In the genomic region with DNA sequence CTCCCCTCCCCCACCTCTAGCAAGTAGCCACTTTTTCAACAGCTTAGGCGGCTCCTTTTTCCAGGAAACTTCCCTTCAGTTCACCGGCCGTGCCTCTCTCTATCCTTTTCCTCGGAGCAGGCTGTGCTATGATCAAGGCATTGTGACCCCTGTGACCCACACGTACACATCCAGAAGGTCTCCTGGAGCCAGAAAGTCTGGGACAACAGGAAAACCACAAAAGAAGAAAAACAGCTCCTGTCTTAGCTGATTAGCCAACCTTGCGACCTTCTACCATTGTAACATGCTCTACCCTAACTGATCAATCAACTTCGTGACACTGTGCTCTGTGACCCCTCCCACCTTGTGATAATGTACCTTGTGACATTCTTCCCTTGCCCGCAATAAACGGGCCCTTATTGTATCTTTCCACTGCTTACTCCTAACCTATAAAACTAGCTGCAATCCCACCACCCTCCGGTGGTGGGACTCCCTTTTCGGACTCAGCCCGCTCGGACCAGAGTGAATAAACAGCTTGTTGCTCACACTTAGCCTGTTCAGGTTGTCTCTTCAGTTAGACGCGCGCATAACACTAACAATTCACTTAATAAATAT, we compare ENCODE assay signal across 1 cellular context.
TF ChIP-seq lines count a peak whose summit lies in the region.

No MANE protein-coding gene starts in this region.

TF ChIP-seq in HepG2, 621 proteins besides CTCF, POLR2A, EP300 and RAD21 (continued from another document and continues in another):
- TF ChIP-seq, protein P1, sequence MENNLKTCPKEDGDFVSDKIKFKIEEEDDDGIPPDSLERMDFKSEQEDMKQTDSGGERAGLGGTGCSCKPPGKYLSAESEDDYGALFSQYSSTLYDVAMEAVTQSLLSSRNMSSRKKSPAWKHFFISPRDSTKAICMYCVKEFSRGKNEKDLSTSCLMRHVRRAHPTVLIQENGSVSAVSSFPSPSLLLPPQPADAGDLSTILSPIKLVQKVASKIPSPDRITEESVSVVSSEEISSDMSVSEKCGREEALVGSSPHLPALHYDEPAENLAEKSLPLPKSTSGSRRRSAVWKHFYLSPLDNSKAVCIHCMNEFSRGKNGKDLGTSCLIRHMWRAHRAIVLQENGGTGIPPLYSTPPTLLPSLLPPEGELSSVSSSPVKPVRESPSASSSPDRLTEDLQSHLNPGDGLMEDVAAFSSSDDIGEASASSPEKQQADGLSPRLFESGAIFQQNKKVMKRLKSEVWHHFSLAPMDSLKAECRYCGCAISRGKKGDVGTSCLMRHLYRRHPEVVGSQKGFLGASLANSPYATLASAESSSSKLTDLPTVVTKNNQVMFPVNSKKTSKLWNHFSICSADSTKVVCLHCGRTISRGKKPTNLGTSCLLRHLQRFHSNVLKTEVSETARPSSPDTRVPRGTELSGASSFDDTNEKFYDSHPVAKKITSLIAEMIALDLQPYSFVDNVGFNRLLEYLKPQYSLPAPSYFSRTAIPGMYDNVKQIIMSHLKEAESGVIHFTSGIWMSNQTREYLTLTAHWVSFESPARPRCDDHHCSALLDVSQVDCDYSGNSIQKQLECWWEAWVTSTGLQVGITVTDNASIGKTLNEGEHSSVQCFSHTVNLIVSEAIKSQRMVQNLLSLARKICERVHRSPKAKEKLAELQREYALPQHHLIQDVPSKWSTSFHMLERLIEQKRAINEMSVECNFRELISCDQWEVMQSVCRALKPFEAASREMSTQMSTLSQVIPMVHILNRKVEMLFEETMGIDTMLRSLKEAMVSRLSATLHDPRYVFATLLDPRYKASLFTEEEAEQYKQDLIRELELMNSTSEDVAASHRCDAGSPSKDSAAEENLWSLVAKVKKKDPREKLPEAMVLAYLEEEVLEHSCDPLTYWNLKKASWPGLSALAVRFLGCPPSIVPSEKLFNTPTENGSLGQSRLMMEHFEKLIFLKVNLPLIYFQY (CRISPR knock-in tag; IDR thresholded peaks at IDR 0.05; ENCODE audit: borderline replicate concordance): no peak
- TF ChIP-seq ZNF124 (CRISPR knock-in tag; IDR thresholded peaks at IDR 0.05) (peak; percentile 44; the same call in 1 of the 2 replicates), SALL1 (CRISPR knock-in tag; IDR thresholded peaks at IDR 0.05) (peak; percentile 73), ZSCAN21 (CRISPR knock-in tag; IDR thresholded peaks at IDR 0.05; ENCODE audit: borderline replicate concordance) (no peak), ZNF670 (CRISPR knock-in tag; IDR thresholded peaks at IDR 0.05; ENCODE audit: borderline replicate concordance) (0 out of 2 replicates have a peak, but pooled peaks have one; percentile 59), SRSF1 (optimal IDR thresholded peaks at IDR 0.05; ENCODE audit: low read depth, low read length) (no peak), ZFY (CRISPR knock-in tag; IDR thresholded peaks at IDR 0.05) (peak; percentile 12), FOXA3 (CRISPR knock-in tag; IDR thresholded peaks at IDR 0.05) (peak; percentile 85), ZFP36L2 (CRISPR knock-in tag; IDR thresholded peaks at IDR 0.05) (no peak), STAG1 (CRISPR knock-in tag; IDR thresholded peaks at IDR 0.05) (no peak), TCF12 (IDR thresholded peaks at IDR 0.05) (no peak), TCF12 (CRISPR knock-in tag; IDR thresholded peaks at IDR 0.05) (no peak), JUN (CRISPR knock-in tag; IDR thresholded peaks at IDR 0.05) (no peak), PHF21A (CRISPR knock-in tag; IDR thresholded peaks at IDR 0.05) (peak; percentile 81; the same call in 1 of the 2 replicates), ZNF235 (CRISPR knock-in tag; IDR thresholded peaks at IDR 0.05; ENCODE audit: borderline replicate concordance) (no peak), RFX3 (CRISPR knock-in tag; IDR thresholded peaks at IDR 0.05) (no peak), ZNF329 (CRISPR knock-in tag; IDR thresholded peaks at IDR 0.05; ENCODE audit: low read depth) (no peak), ZNF484 (CRISPR knock-in tag; IDR thresholded peaks at IDR 0.05; ENCODE audit: borderline replicate concordance, low read depth) (no peak), JDP2 (CRISPR knock-in tag; IDR thresholded peaks at IDR 0.05; ENCODE audit: borderline replicate concordance) (no peak), ZBTB8A (CRISPR knock-in tag; IDR thresholded peaks at IDR 0.05; ENCODE audit: borderline replicate concordance, low read depth) (no peak), TMF1 (CRISPR knock-in tag; IDR thresholded peaks at IDR 0.05; ENCODE audit: low read depth) (no peak), NR2F2 (IDR thresholded peaks at IDR 0.05; ENCODE audit: borderline replicate concordance, low read depth) (peak; percentile 85), GATAD2A (CRISPR knock-in tag; IDR thresholded peaks at IDR 0.05) (peak; percentile 79), KDM4B (CRISPR knock-in tag; IDR thresholded peaks at IDR 0.05) (no peak), KDM3A (CRISPR knock-in tag; IDR thresholded peaks at IDR 0.05; ENCODE audit: low read depth) (0 out of 2 replicates have a peak, but pooled peaks have one; percentile 39)
- TF ChIP-seq, protein P2, sequence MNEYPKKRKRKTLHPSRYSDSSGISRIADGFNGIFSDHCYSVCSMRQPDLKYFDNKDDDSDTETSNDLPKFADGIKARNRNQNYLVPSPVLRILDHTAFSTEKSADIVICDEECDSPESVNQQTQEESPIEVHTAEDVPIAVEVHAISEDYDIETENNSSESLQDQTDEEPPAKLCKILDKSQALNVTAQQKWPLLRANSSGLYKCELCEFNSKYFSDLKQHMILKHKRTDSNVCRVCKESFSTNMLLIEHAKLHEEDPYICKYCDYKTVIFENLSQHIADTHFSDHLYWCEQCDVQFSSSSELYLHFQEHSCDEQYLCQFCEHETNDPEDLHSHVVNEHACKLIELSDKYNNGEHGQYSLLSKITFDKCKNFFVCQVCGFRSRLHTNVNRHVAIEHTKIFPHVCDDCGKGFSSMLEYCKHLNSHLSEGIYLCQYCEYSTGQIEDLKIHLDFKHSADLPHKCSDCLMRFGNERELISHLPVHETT (CRISPR knock-in tag; conservative IDR thresholded peaks at IDR 0.05): no peak
- TF ChIP-seq, protein P3, sequence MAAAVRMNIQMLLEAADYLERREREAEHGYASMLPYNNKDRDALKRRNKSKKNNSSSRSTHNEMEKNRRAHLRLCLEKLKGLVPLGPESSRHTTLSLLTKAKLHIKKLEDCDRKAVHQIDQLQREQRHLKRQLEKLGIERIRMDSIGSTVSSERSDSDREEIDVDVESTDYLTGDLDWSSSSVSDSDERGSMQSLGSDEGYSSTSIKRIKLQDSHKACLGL (CRISPR knock-in tag; IDR thresholded peaks at IDR 0.05): no peak
- TF ChIP-seq, protein P4, sequence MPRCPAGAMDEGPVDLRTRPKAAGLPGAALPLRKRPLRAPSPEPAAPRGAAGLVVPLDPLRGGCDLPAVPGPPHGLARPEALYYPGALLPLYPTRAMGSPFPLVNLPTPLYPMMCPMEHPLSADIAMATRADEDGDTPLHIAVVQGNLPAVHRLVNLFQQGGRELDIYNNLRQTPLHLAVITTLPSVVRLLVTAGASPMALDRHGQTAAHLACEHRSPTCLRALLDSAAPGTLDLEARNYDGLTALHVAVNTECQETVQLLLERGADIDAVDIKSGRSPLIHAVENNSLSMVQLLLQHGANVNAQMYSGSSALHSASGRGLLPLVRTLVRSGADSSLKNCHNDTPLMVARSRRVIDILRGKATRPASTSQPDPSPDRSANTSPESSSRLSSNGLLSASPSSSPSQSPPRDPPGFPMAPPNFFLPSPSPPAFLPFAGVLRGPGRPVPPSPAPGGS (CRISPR knock-in tag; IDR thresholded peaks at IDR 0.05): peak; percentile 48; the same call in 1 of the 2 replicates
- TF ChIP-seq, protein P5, sequence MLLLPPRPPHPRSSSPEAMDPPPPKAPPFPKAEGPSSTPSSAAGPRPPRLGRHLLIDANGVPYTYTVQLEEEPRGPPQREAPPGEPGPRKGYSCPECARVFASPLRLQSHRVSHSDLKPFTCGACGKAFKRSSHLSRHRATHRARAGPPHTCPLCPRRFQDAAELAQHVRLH (CRISPR knock-in tag; IDR thresholded peaks at IDR 0.05; ENCODE audit: borderline replicate concordance, low read depth): peak; percentile 64; the same call in 1 of the 2 replicates
- TF ChIP-seq, protein P6, sequence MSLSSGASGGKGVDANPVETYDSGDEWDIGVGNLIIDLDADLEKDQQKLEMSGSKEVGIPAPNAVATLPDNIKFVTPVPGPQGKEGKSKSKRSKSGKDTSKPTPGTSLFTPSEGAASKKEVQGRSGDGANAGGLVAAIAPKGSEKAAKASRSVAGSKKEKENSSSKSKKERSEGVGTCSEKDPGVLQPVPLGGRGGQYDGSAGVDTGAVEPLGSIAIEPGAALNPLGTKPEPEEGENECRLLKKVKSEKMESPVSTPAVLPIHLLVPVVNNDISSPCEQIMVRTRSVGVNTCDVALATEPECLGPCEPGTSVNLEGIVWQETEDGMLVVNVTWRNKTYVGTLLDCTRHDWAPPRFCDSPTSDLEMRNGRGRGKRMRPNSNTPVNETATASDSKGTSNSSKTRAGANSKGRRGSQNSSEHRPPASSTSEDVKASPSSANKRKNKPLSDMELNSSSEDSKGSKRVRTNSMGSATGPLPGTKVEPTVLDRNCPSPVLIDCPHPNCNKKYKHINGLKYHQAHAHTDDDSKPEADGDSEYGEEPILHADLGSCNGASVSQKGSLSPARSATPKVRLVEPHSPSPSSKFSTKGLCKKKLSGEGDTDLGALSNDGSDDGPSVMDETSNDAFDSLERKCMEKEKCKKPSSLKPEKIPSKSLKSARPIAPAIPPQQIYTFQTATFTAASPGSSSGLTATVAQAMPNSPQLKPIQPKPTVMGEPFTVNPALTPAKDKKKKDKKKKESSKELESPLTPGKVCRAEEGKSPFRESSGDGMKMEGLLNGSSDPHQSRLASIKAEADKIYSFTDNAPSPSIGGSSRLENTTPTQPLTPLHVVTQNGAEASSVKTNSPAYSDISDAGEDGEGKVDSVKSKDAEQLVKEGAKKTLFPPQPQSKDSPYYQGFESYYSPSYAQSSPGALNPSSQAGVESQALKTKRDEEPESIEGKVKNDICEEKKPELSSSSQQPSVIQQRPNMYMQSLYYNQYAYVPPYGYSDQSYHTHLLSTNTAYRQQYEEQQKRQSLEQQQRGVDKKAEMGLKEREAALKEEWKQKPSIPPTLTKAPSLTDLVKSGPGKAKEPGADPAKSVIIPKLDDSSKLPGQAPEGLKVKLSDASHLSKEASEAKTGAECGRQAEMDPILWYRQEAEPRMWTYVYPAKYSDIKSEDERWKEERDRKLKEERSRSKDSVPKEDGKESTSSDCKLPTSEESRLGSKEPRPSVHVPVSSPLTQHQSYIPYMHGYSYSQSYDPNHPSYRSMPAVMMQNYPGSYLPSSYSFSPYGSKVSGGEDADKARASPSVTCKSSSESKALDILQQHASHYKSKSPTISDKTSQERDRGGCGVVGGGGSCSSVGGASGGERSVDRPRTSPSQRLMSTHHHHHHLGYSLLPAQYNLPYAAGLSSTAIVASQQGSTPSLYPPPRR (CRISPR knock-in tag; IDR thresholded peaks at IDR 0.05; ENCODE audit: borderline replicate concordance): peak; percentile 73; the same call in 1 of the 2 replicates
- TF ChIP-seq, protein P7, sequence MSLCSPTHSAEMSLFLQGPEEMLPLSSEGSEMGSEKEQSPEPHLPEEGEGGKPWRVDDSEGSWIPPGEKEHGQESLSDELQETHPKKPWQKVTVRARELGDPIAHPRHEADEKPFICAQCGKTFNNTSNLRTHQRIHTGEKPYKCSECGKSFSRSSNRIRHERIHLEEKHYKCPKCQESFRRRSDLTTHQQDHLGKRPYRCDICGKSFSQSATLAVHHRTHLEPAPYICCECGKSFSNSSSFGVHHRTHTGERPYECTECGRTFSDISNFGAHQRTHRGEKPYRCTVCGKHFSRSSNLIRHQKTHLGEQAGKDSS (CRISPR knock-in tag; IDR thresholded peaks at IDR 0.05; ENCODE audit: borderline replicate concordance, low read depth): no peak; the same call in 1 of the 2 replicates
- TF ChIP-seq, protein P8, sequence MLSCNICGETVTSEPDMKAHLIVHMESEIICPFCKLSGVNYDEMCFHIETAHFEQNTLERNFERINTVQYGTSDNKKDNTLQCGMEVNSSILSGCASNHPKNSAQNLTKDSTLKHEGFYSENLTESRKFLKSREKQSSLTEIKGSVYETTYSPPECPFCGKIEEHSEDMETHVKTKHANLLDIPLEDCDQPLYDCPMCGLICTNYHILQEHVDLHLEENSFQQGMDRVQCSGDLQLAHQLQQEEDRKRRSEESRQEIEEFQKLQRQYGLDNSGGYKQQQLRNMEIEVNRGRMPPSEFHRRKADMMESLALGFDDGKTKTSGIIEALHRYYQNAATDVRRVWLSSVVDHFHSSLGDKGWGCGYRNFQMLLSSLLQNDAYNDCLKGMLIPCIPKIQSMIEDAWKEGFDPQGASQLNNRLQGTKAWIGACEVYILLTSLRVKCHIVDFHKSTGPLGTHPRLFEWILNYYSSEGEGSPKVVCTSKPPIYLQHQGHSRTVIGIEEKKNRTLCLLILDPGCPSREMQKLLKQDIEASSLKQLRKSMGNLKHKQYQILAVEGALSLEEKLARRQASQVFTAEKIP (CRISPR knock-in tag; IDR thresholded peaks at IDR 0.05; ENCODE audit: borderline replicate concordance): no peak
- TF ChIP-seq, protein P9, sequence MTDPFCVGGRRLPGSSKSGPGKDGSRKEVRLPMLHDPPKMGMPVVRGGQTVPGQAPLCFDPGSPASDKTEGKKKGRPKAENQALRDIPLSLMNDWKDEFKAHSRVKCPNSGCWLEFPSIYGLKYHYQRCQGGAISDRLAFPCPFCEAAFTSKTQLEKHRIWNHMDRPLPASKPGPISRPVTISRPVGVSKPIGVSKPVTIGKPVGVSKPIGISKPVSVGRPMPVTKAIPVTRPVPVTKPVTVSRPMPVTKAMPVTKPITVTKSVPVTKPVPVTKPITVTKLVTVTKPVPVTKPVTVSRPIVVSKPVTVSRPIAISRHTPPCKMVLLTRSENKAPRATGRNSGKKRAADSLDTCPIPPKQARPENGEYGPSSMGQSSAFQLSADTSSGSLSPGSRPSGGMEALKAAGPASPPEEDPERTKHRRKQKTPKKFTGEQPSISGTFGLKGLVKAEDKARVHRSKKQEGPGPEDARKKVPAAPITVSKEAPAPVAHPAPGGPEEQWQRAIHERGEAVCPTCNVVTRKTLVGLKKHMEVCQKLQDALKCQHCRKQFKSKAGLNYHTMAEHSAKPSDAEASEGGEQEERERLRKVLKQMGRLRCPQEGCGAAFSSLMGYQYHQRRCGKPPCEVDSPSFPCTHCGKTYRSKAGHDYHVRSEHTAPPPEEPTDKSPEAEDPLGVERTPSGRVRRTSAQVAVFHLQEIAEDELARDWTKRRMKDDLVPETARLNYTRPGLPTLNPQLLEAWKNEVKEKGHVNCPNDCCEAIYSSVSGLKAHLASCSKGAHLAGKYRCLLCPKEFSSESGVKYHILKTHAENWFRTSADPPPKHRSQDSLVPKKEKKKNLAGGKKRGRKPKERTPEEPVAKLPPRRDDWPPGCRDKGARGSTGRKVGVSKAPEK (CRISPR knock-in tag; IDR thresholded peaks at IDR 0.05; ENCODE audit: borderline replicate concordance): no peak
- TF ChIP-seq, protein P10, sequence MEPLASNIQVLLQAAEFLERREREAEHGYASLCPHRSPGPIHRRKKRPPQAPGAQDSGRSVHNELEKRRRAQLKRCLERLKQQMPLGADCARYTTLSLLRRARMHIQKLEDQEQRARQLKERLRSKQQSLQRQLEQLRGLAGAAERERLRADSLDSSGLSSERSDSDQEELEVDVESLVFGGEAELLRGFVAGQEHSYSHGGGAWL (CRISPR knock-in tag; IDR thresholded peaks at IDR 0.05): no peak
